In the genomic region with DNA sequence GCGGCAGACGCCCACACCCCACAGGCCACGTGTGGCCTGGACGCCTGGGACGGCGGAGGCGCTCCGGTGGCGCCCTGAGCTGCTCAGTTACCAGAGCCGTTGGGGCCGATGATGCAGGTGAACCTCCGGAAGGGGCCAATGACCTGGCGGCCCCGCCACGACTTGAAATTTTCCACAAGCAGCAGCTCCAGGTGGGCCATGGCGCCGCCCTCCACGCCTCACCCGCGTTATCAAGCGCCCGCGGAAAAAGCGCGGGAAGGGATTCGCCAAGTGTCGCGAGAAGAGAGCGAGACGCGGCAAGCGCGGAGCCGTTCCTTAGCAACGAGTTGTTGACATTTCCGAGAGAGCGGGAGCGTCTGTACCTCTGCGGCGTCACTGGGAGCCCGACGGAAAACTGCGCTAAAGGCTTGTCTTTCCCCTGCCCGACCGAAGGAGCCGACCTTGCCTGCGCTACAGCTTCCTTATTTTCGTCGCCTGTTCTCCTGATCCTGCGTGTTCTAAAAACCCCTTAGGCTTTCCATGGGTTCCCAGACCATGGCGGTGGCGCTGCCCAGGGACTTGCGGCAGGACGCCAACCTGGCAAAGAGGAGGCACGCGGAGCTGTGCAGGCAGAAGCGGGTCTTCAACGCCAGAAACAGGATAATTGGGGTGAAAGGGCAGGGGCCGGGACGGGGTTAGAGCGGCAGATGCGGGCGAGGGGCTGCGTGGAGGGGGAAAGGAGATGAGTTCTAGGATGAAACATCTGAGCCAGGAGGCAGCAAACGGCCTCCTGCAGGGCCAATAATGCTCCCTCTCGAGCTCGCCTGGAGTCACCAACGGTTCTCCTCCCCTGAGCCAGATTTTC, we compare ENCODE assay signal across 8 cellular contexts.
DNase-seq lines count a peak whose midpoint lies in the region; ATAC-seq and TF ChIP-seq lines count a peak whose summit lies in the region.

Gene RIBC2 (plus strand): TSS at position 326 of the 844 bp plus-strand sequence. CDS start 194 bp downstream, at position 520.
Gene SMC1B (minus strand): TSS at position 232 of the 844 bp plus-strand sequence. CDS start 32 bp downstream, at position 200.

- ATAC-seq in HG03175 (IDR thresholded peaks at IDR 0.05; ENCODE audit: unreplicated experiment), result no peak

- no peak within 1 kb of the TSS for H3K27ac ChIP-seq in caudate nucleus (ENCODE audit: low read depth, low read length)

- TF ChIP-seq CTCF in GM10266 (IDR thresholded peaks at IDR 0.05; ENCODE audit: control insufficient read depth, insufficient read depth, low read depth, missing control alignments), result no peak

- peak; percentile 86 for DNase-seq in GM10266 (ENCODE audit: extremely low spot score)
- DNase-seq in NCI-H146 (lab: John Stamatoyannopoulos, UW), result peak; percentile 92
- DNase-seq in activated CD4-positive, CD25-positive, alpha-beta regulatory T cell (lab: John Stamatoyannopoulos, UW), result peak; percentile 46 to 67 (median 54)
- DNase-seq in caudate nucleus (lab: John Stamatoyannopoulos, UW), result peak in 42 of 61 donors; percentile 2 to 74 (median 28)
- peak; percentile 81 for DNase-seq in islet precursor cell
- peak; percentile 50 for DNase-seq in smooth muscle cell of the brain vasculature (ENCODE audit: low read depth, low spot score)
- no peak for DNase-seq in AML-193 (lab: John Stamatoyannopoulos, UW)

Comparison
In these comparisons a context has a peak if more than half of its experiments do, and no peak if none do; other contexts are left out.
1. DNase-seq: peak in GM10266 (single experiment), NCI-H146 (single experiment), activated CD4-positive, CD25-positive, alpha-beta regulatory T cell (4 of 4), caudate nucleus (42 of 61), islet precursor cell (single experiment) and smooth muscle cell of the brain vasculature (single experiment); none in AML-193 (0 of 2).